Comparison of ENCODE assay signal across 8 cellular contexts in genomic region chr20:62405981-62406513, GRCh38. TPM values are rescaled to one million over a fixed set of nuclear protein-coding genes. Genes with fewer than 3 reads are reported as not detected.
DNase-seq lines count a peak whose midpoint lies in the region; ATAC-seq, FAIRE-seq and TF ChIP-seq lines count a peak whose summit lies in the region.

No MANE protein-coding gene starts in this region.

- H3K27ac Mint-ChIP-seq in IgD-negative memory B cell: peak overlapping the region in 1 of 3 donors; percentile 65
- H3K27ac Mint-ChIP-seq in central memory CD8-positive, alpha-beta T cell (ENCODE audit: low read depth): no peak overlapping the region

- peaks cover 21% of the 10 kb centered on the region for H3K4me1 ChIP-seq in A549
- H3K4me1 ChIP-seq in mucosa of rectum (ENCODE audit: control insufficient read depth in 2 of 2, insufficient read depth in 2 of 2, low read length in 2 of 2): peaks cover 40% of the 10 kb centered on the region in 2 donors

- H3K27ac ChIP-seq in A549 (peak overlapping the region; percentile 86 to 99; a peak in 4 of 6 replicates), mucosa of rectum (ENCODE audit: low read depth in 2 of 2, low read length in 2 of 2) (no peak overlapping the region)

- no peak for TF ChIP-seq POLR2A in A549 (IDR thresholded peaks at IDR 0.05; ENCODE audit: low read length)

- TF ChIP-seq EP300 in A549 (IDR thresholded peaks at IDR 0.05): no peak

- TF ChIP-seq CTCF in A549 (IDR thresholded peaks at IDR 0.05): no peak

- no peak for FAIRE-seq in A549 (lab: Jason Lieb, UNC)

- H3K4me2 ChIP-seq in A549: peak overlapping the region; percentile 98

- WGBS in A549 (ENCODE audit: missing lambda C conversion rate): 80% methylated on average over 10 of the region's 10 CpGs

- no peaks in the 10 kb centered on the region for H3K9me3 ChIP-seq in A549
- no peaks in the 10 kb centered on the region for H3K9me3 ChIP-seq in mucosa of rectum (ENCODE audit: control insufficient read depth in 2 of 2, low read length in 2 of 2)

- peaks cover 3% of the 10 kb centered on the region for H3K27me3 Mint-ChIP-seq in IgD-negative memory B cell
- no peaks in the 10 kb centered on the region for H3K27me3 Mint-ChIP-seq in central memory CD8-positive, alpha-beta T cell

- no peak for TF ChIP-seq RAD21 in A549 (conservative IDR thresholded peaks at IDR 0.05 in 1 of 2, IDR thresholded peaks at IDR 0.05 in 1 of 2)

- peaks cover 0 to 7% of the 10 kb centered on the region in 2 donors for H3K36me3 ChIP-seq in mucosa of rectum (ENCODE audit: control insufficient read depth in 2 of 2, insufficient read depth in 2 of 2, low read length in 2 of 2)

- peaks cover 6 to 19% (median 15%) of the 10 kb centered on the region in 3 donors for H3K4me1 Mint-ChIP-seq in IgD-negative memory B cell
- peaks cover 29% of the 10 kb centered on the region for H3K4me1 Mint-ChIP-seq in central memory CD8-positive, alpha-beta T cell

- no peak for ATAC-seq in A549
- no peak for ATAC-seq in central memory CD8-positive, alpha-beta T cell (replicated peaks; ENCODE audit: extremely low read depth, poor library complexity, severe bottlenecking)

- H3K27me3 ChIP-seq in mucosa of rectum (ENCODE audit: control insufficient read depth in 2 of 2, insufficient read depth in 2 of 2, low read length in 2 of 2): no peaks in the 10 kb centered on the region

- no peak for DNase-seq in A549 (ENCODE audit: low read depth in 1 of 2, low spot score in 1 of 2)
- no peak for DNase-seq in central memory CD8-positive, alpha-beta T cell (ENCODE audit: low spot score in 2 of 2)
- DNase-seq in NCI-H345 (lab: John Stamatoyannopoulos, UW): no peak
- no peak for DNase-seq in activated CD4-positive, CD25-positive, alpha-beta regulatory T cell treated with anti-CD3 and anti-CD28 coated beads, Interleukin-2, amount 50 U/mL, for 72 hours
- DNase-seq in cortex of kidney (lab: John Stamatoyannopoulos, UW): no peak
- no peak for DNase-seq in kidney glomerular epithelial cell (lab: John Stamatoyannopoulos, UW)

- H3K4me3 Mint-ChIP-seq in IgD-negative memory B cell: peak overlapping the region; percentile 43 to 87 (median 74)
- peak overlapping the region; percentile 72 for H3K4me3 Mint-ChIP-seq in central memory CD8-positive, alpha-beta T cell

- H3K9me3 Mint-ChIP-seq in IgD-negative memory B cell: no peaks in the 10 kb centered on the region
- no peaks in the 10 kb centered on the region for H3K9me3 Mint-ChIP-seq in central memory CD8-positive, alpha-beta T cell

- POLR2A ChIA-PET in A549 (lab: Yijun Ruan, JAX): no interaction called here

- H3K9ac ChIP-seq in mucosa of rectum (ENCODE audit: low read depth in 1 of 2, low read length in 2 of 2): peak overlapping the region; percentile 72 to 82

- H3K4me3 ChIP-seq in A549 (peak overlapping the region; percentile 93), mucosa of rectum (ENCODE audit: low read length in 2 of 2) (peak overlapping the region; percentile 66 to 79)

- no peaks in the 10 kb centered on the region for H3K36me3 Mint-ChIP-seq in IgD-negative memory B cell
- peaks cover 15% of the 10 kb centered on the region for H3K36me3 Mint-ChIP-seq in central memory CD8-positive, alpha-beta T cell (ENCODE audit: insufficient read depth)

- CTCF ChIA-PET in A549 (lab: Yijun Ruan, JAX): interaction anchor here (1.1 to 2.9 kb wide), 8 partner anchors 10 to 115 kb away, joined by 3 to 14 read pairs (median 7); no protein-coding TSS in a partner anchor

TF ChIP-seq in A549, 52 proteins besides CTCF, POLR2A, EP300 and RAD21 (continues in another document):
- no peak for TF ChIP-seq MAZ (IDR thresholded peaks at IDR 0.05; ENCODE audit: borderline replicate concordance, low read depth, low read length)
- TF ChIP-seq FOXS1 (CRISPR knock-in tag; IDR thresholded peaks at IDR 0.05): no peak
- TF ChIP-seq ELK1 (IDR thresholded peaks at IDR 0.05; ENCODE audit: low read depth, low read length): no peak
- no peak for TF ChIP-seq HES2 (IDR thresholded peaks at IDR 0.05)
- no peak for TF ChIP-seq BHLHE40 (IDR thresholded peaks at IDR 0.05; ENCODE audit: low read depth, low read length)
- TF ChIP-seq HDAC2 (IDR thresholded peaks at IDR 0.05): no peak
- no peak for TF ChIP-seq JUNB (IDR thresholded peaks at IDR 0.05)
- no peak for TF ChIP-seq HMGXB4 (CRISPR knock-in tag; IDR thresholded peaks at IDR 0.05; ENCODE audit: borderline replicate concordance)
- TF ChIP-seq SREBF2 (IDR thresholded peaks at IDR 0.05): no peak
- TF ChIP-seq E2F6 (IDR thresholded peaks at IDR 0.05; ENCODE audit: borderline replicate concordance, low read depth): no peak
- no peak for TF ChIP-seq EHF (CRISPR knock-in tag; IDR thresholded peaks at IDR 0.05)
- TF ChIP-seq HOXB5 (CRISPR knock-in tag; IDR thresholded peaks at IDR 0.05): no peak
- no peak for TF ChIP-seq CBX2 (IDR thresholded peaks at IDR 0.05; ENCODE audit: borderline replicate concordance, low read depth)
- TF ChIP-seq MAX (IDR thresholded peaks at IDR 0.05): no peak

RNA-seq across cellular contexts. Expression of gene CABLES2, which starts 1.0 kb away (rescaled TPM):
- 3.9 and 5.0 TPM in 2 replicates for polyA plus RNA-seq in A549 (2011; rRNA removed)
- 5.9 and 7.3 TPM in 2 replicates for polyA plus RNA-seq in A549 (2012; cell fraction: cytosol; rRNA removed)
- 9.4 and 10.5 TPM in 2 replicates for polyA plus RNA-seq in A549 (2012; cell fraction: nucleus; rRNA removed)
- 5.6 to 7.7 TPM (median 6.6 TPM) in 3 replicates for polyA plus RNA-seq in A549 (2017; fragmentation: RNase III; extraction: RNeasy Plus Mini Kit Qiagen cat#74134 plus additional on column Dnase treatment)
- polyA minus RNA-seq in A549 (2011; rRNA and poly(A)+ RNA removed): 6.1 and 7.1 TPM in 2 replicates
- 1.1 TPM for polyA plus RNA-seq in IgD-negative memory B cell

RNA-seq across cellular contexts. Expression of gene RPS21, which starts 19.1 kb away (rescaled TPM):
- polyA plus RNA-seq in A549 (2011; rRNA removed): 3,697 and 4,026 TPM in 2 replicates
- 8,308 and 13,239 TPM in 2 replicates for polyA plus RNA-seq in A549 (2012; cell fraction: cytosol; rRNA removed)
- 5,168 and 6,855 TPM in 2 replicates for polyA plus RNA-seq in A549 (2012; cell fraction: nucleus; rRNA removed)
- polyA plus RNA-seq in A549 (2017; fragmentation: RNase III; extraction: RNeasy Plus Mini Kit Qiagen cat#74134 plus additional on column Dnase treatment): 2,862 to 2,938 TPM (median 2,871 TPM) in 3 replicates
- polyA minus RNA-seq in A549 (2011; rRNA and poly(A)+ RNA removed): 804 and 936 TPM in 2 replicates
- polyA plus RNA-seq in IgD-negative memory B cell: 3,148 TPM

RNA-seq across cellular contexts. Expression of gene RBBP8NL, which starts 21.3 kb away (rescaled TPM):
- polyA plus RNA-seq in A549 (2011; rRNA removed) (not detected in 2 replicates), A549 (2017; fragmentation: RNase III; extraction: RNeasy Plus Mini Kit Qiagen cat#74134 plus additional on column Dnase treatment) (not detected in 3 replicates), IgD-negative memory B cell (not detected)
- polyA plus RNA-seq in A549 (2012; cell fraction: cytosol; rRNA removed): not detected in 2 replicates
- polyA plus RNA-seq in A549 (2012; cell fraction: nucleus; rRNA removed): not detected in 2 replicates
- polyA minus RNA-seq in A549 (2011; rRNA and poly(A)+ RNA removed): not detected in 2 replicates

RNA-seq across cellular contexts. Expression of gene LAMA5, which starts 38.9 kb away (rescaled TPM):
- 20.4 and 31.6 TPM in 2 replicates for polyA plus RNA-seq in A549 (2011; rRNA removed)
- polyA plus RNA-seq in A549 (2012; cell fraction: cytosol; rRNA removed): 91.5 and 122 TPM in 2 replicates
- 829 and 950 TPM in 2 replicates for polyA plus RNA-seq in A549 (2012; cell fraction: nucleus; rRNA removed)
- 196 to 212 TPM (median 202 TPM) in 3 replicates for polyA plus RNA-seq in A549 (2017; fragmentation: RNase III; extraction: RNeasy Plus Mini Kit Qiagen cat#74134 plus additional on column Dnase treatment)
- 26.9 and 28.7 TPM in 2 replicates for polyA minus RNA-seq in A549 (2011; rRNA and poly(A)+ RNA removed)
- polyA plus RNA-seq in IgD-negative memory B cell: 10.1 TPM

Comparison
In these comparisons a context has a peak if more than half of its experiments do, and no peak if none do; other contexts are left out.
1. H3K27ac ChIP-seq: peak in A549 (2 of 2); none in mucosa of rectum (0 of 2).